Comparison of ENCODE assay signal across 8 cellular contexts in the genomic region with DNA sequence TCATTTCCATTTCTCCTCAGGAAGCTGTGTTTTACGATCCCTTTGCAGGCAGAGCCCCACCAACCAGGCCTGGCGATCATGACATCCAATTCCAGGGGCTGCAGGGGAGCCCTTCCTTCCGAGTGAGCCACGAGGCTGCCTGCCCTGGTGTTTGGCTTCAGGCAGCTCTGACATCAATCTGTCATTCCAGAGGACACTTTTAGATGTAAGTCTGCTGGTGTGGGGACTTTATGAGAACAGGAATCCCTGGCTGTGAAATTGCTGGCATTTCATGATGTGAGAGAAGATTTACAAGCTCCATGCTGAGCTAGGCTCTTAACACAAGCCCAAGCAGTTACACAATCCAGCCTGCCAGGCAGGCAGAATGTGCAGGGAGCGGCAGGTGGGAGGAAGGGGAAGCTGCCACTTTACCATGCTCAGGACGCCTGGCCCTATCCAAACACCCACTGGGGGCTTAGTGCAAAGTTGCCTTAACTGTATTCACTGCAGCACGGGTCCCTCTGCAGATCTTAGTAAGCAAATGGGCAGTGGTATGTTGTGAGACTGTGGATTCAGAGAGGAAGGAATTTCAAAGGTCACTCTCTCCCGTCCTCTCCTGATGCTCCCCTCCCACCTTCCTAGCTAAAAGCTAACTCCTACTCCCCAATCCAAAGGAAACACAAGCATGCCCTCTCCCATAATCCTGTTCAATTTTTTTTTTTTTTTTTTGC. TPM values are rescaled to one million over a fixed set of nuclear protein-coding genes. Genes with fewer than 3 reads are reported as not detected.
A peak's percentile ranks its signal among the peaks of the same experiment; 100 is the strongest.
DNase-seq lines count a peak whose midpoint lies in the region; ATAC-seq and TF ChIP-seq lines count a peak whose summit lies in the region.

No MANE protein-coding gene starts in this region.

- no peak overlapping the region for H3K27ac Mint-ChIP-seq in activated CD4-positive, alpha-beta T cell treated with anti-CD3 and anti-CD28 coated beads for 36 hours

- intact Hi-C loops in activated CD4-positive, alpha-beta T cell treated with anti-CD3 and anti-CD28 coated beads for 36 hours (cut with DNase I, micrococcal nuclease): no loop called here

- in situ Hi-C loops in G401 (cut with HindIII; ENCODE audit: low sequenced_read_pairs): no loop called here

- ATAC-seq in omental fat pad (ENCODE audit: low FRiP score) (peak; percentile 55), GM18867 (IDR thresholded peaks at IDR 0.05; ENCODE audit: unreplicated experiment) (no peak)
- no peak for ATAC-seq in activated CD4-positive, alpha-beta T cell treated with anti-CD3 and anti-CD28 coated beads for 36 hours

- peaks cover 2% of the 10 kb centered on the region for H3K27me3 Mint-ChIP-seq in activated CD4-positive, alpha-beta T cell treated with anti-CD3 and anti-CD28 coated beads for 36 hours

- H3K36me3 Mint-ChIP-seq in activated CD4-positive, alpha-beta T cell treated with anti-CD3 and anti-CD28 coated beads for 36 hours (ENCODE audit: low read depth): peaks cover 1% of the 10 kb centered on the region

- CTCF ChIA-PET in activated CD4-positive, alpha-beta T cell treated with anti-CD3 and anti-CD28 coated beads for 36 hours (lab: Charles Lee): interaction anchor here (1.5 kb wide), 1 partner anchor 214 kb away, joined by 5 read pairs; no protein-coding TSS in a partner anchor

- no peak for TF ChIP-seq CTCF in omental fat pad (IDR thresholded peaks at IDR 0.05)

- H3K27ac ChIP-seq in epithelial cell of prostate: peak overlapping the region; percentile 96

- peaks cover 3% of the 10 kb centered on the region for H3K9me3 Mint-ChIP-seq in activated CD4-positive, alpha-beta T cell treated with anti-CD3 and anti-CD28 coated beads for 36 hours (ENCODE audit: low read depth)

- peak; percentile 87 for DNase-seq in G401 (ENCODE audit: low spot score)
- DNase-seq in NCI-H2227 treated with DMSO at 0.1 percent for 48 hours (lab: John Stamatoyannopoulos, UW): peak; percentile 40
- DNase-seq in epithelial cell of prostate (ENCODE audit: low read depth, low spot score): no peak
- DNase-seq in omental fat pad (ENCODE audit: low spot score): no peak
- no peak for DNase-seq in HK-2 (ENCODE audit: unreplicated experiment)
- DNase-seq in activated T-cell treated with anti-CD3 and anti-CD28 coated beads for 4 hours: no peak
- no peak for DNase-seq in activated CD4-positive, alpha-beta T cell treated with anti-CD3 and anti-CD28 coated beads for 36 hours

- POLR2A ChIA-PET in activated CD4-positive, alpha-beta T cell treated with anti-CD3 and anti-CD28 coated beads for 36 hours (lab: Charles Lee): no interaction called here

- no peak overlapping the region for H3K4me3 Mint-ChIP-seq in activated CD4-positive, alpha-beta T cell treated with anti-CD3 and anti-CD28 coated beads for 36 hours

- peaks cover 1% of the 10 kb centered on the region for H3K4me1 Mint-ChIP-seq in activated CD4-positive, alpha-beta T cell treated with anti-CD3 and anti-CD28 coated beads for 36 hours

RNA-seq across cellular contexts. Expression of a gene that starts 43.4 kb away (rescaled TPM):
- 12.6 and 21.1 TPM in 2 replicates for total RNA-seq in G401 (2014; rRNA removed; shearing (Covaris generic))
- 100 to 1,000 TPM in 1 of 4 donors, 10 to 100 TPM in 3; 34.3 to 143 (median 57.0) TPM for total RNA-seq in omental fat pad
- 100 to 1,000 TPM; 186 to 207 TPM for total RNA-seq in activated CD4-positive, alpha-beta T cell treated with anti-CD3 and anti-CD28 coated beads for 36 hours

RNA-seq across cellular contexts. Expression of a gene that starts 58.5 kb away (rescaled TPM):
- total RNA-seq in G401 (2014; rRNA removed; shearing (Covaris generic)): 29.5 and 55.1 TPM in 2 replicates
- 10 to 100 TPM; 16.5 to 33.6 (median 21.7) TPM for total RNA-seq in omental fat pad
- total RNA-seq in activated CD4-positive, alpha-beta T cell treated with anti-CD3 and anti-CD28 coated beads for 36 hours: not detected

Comparison
In these comparisons a context has a peak if more than half of its experiments do, and no peak if none do; other contexts are left out.
1. DNase-seq: peak in G401 (single experiment) and NCI-H2227 treated with DMSO at 0.1 percent for 48 hours (single experiment); none in epithelial cell of prostate (single experiment), omental fat pad (single experiment), HK-2 (single experiment), activated T-cell treated with anti-CD3 and anti-CD28 coated beads for 4 hours (single experiment) and activated CD4-positive, alpha-beta T cell treated with anti-CD3 and anti-CD28 coated beads for 36 hours (single experiment).
2. RNA of a gene that starts 58.5 kb away (total RNA-seq): 29.5 to 55.1 TPM in G401 and 16.5 to 33.6 TPM in omental fat pad; not detected in activated CD4-positive, alpha-beta T cell treated with anti-CD3 and anti-CD28 coated beads for 36 hours; every median in the first group is over 10 times any median in the second.